In genomic region chr12:68641138-68641537, GRCh38 we compare ENCODE assay signal across 8 cellular contexts. TPM values are rescaled to one million over a fixed set of nuclear protein-coding genes. Genes with fewer than 3 reads are reported as not detected.
DNase-seq lines count a peak whose midpoint lies in the region; ATAC-seq and FAIRE-seq lines count a peak whose summit lies in the region.

No MANE protein-coding gene starts in this region.

- no peak overlapping the region for H2AFZ ChIP-seq in GM23248

- peaks cover 29% of the 10 kb centered on the region; the same call in 1 of the 2 replicates for H3F3A ChIP-seq in GM23248 (ENCODE audit: insufficient read depth)

- H3K27me3 ChIP-seq in GM23248 (replicated peaks; ENCODE audit: insufficient read depth) = no peaks in the 10 kb centered on the region

- no peaks in the 10 kb centered on the region for H3K9me3 ChIP-seq in GM23248 (ENCODE audit: low read depth)

- no peaks in the 10 kb centered on the region for H3K9me3 Mint-ChIP-seq in activated CD4-positive, alpha-beta memory T cell treated with anti-CD3 and anti-CD28 coated beads for 36 hours

- in situ Hi-C loops in GM23248 (cut with MboI) = no loop called here

- H3K36me3 ChIP-seq in GM23248 (ENCODE audit: low read depth) = no peaks in the 10 kb centered on the region

- H3K27ac ChIP-seq in GM23248 = no peak overlapping the region

- CTCF ChIA-PET in activated CD4-positive, alpha-beta memory T cell treated with anti-CD3 and anti-CD28 coated beads for 36 hours (lab: Charles Lee) = interaction anchor here (1.6 kb wide), 1 partner anchor 28 kb away, joined by 5 read pairs; no protein-coding TSS in a partner anchor

- peak overlapping the region; percentile 32 for H3K4me3 Mint-ChIP-seq in activated CD4-positive, alpha-beta memory T cell treated with anti-CD3 and anti-CD28 coated beads for 36 hours

- no peak for FAIRE-seq in RCC 7860 (lab: Jason Lieb, UNC)

- H3K36me3 Mint-ChIP-seq in activated CD4-positive, alpha-beta memory T cell treated with anti-CD3 and anti-CD28 coated beads for 36 hours = peaks cover 25% of the 10 kb centered on the region

- H3K4me1 ChIP-seq in GM23248 (ENCODE audit: insufficient read depth) = peaks cover 25% of the 10 kb centered on the region

- H3K4me2 ChIP-seq in GM23248 (ENCODE audit: unreplicated experiment) = no peak overlapping the region

- DNase-seq in activated CD4-positive, alpha-beta memory T cell treated with anti-CD3 and anti-CD28 coated beads for 36 hours = peak; percentile 68
- peak; percentile 19 to 29 for DNase-seq in stimulated activated CD4-positive, alpha-beta T cell treated with anti-CD3 and anti-CD28 coated beads, Interleukin-12 subunit alpha, Interleukin-12 subunit beta, amount 100 ng/mL, for 24 hours (ENCODE audit: low read depth in 2 of 2)
- no peak for DNase-seq in retina
- no peak for DNase-seq in GM23248
- DNase-seq in RCC 7860 (ENCODE audit: low spot score) = no peak
- DNase-seq in DMS53 treated with DMSO at 0.1 percent for 48 hours (lab: John Stamatoyannopoulos, UW; ENCODE audit: unreplicated experiment) = no peak

- H3K4me1 Mint-ChIP-seq in activated CD4-positive, alpha-beta memory T cell treated with anti-CD3 and anti-CD28 coated beads for 36 hours (ENCODE audit: low read depth) = peaks cover 76% of the 10 kb centered on the region

- POLR2A ChIA-PET in activated CD4-positive, alpha-beta memory T cell treated with anti-CD3 and anti-CD28 coated beads for 36 hours (lab: Charles Lee) = interaction anchor here (0.7 to 1.1 kb wide), 3 partner anchors 24 to 105 kb away, joined by 3 to 6 read pairs (median 3); partner anchors contain the start of gene SLC35E3

- peak overlapping the region; percentile 8 for H3K27ac Mint-ChIP-seq in activated CD4-positive, alpha-beta memory T cell treated with anti-CD3 and anti-CD28 coated beads for 36 hours

- WGBS in GM23248 (ENCODE audit: low coverage in 1 of 2, low lambda C conversion rate in 2 of 2, missing lambda C conversion rate in 2 of 2), 2 experiments = 75 to 78% methylated on average over 5 of the region's 5 CpGs

- H3K79me2 ChIP-seq in GM23248 (ENCODE audit: insufficient read depth) = peaks cover 100% of the 10 kb centered on the region

- intact Hi-C loops in activated CD4-positive, alpha-beta memory T cell treated with anti-CD3 and anti-CD28 coated beads for 36 hours (cut with micrococcal nuclease) = loop anchor here (1.0 to 5.0 kb wide), 3 partner anchors 29 to 284 kb away; partner anchors contain the start of gene NUP107

- ATAC-seq in GM19035 (IDR thresholded peaks at IDR 0.05; ENCODE audit: unreplicated experiment) (peak; percentile 85), HG02938 (IDR thresholded peaks at IDR 0.05; ENCODE audit: unreplicated experiment) (peak; percentile 88)

- no peak overlapping the region for H3K9ac ChIP-seq in GM23248

- no peaks in the 10 kb centered on the region for H3K27me3 Mint-ChIP-seq in activated CD4-positive, alpha-beta memory T cell treated with anti-CD3 and anti-CD28 coated beads for 36 hours

- H3K4me3 ChIP-seq in GM23248 = no peak overlapping the region

- H3K9me2 ChIP-seq in GM23248 (ENCODE audit: insufficient read depth) = no peaks in the 10 kb centered on the region

- peaks cover 14% of the 10 kb centered on the region; the same call in 1 of the 2 replicates for H4K20me1 ChIP-seq in GM23248 (ENCODE audit: insufficient read depth)

RNA-seq across cellular contexts. Expression of gene RAP1B, which starts 30.4 kb away (rescaled TPM):
- 100 to 1,000 TPM; 211 to 213 TPM for total RNA-seq in activated CD4-positive, alpha-beta memory T cell treated with anti-CD3 and anti-CD28 coated beads for 36 hours
- 275 and 290 TPM in 2 replicates for total RNA-seq in GM23248 (2014; rRNA removed; shearing (Covaris generic))
- 353 and 363 TPM in 2 replicates for polyA plus RNA-seq in GM23248 (2016; fragmentation: Nextera tagmentation; extraction: Ambion mirVana)

RNA-seq across cellular contexts. Expression of gene NUP107, which starts 45.6 kb away (rescaled TPM):
- 100 to 1,000 TPM; 128 TPM for total RNA-seq in activated CD4-positive, alpha-beta memory T cell treated with anti-CD3 and anti-CD28 coated beads for 36 hours
- total RNA-seq in GM23248 (2014; rRNA removed; shearing (Covaris generic)) = 29.4 and 41.2 TPM in 2 replicates
- polyA plus RNA-seq in GM23248 (2016; fragmentation: Nextera tagmentation; extraction: Ambion mirVana) = 35.6 and 40.1 TPM in 2 replicates

Comparison
In these comparisons a context has a peak if more than half of its experiments do, and no peak if none do; other contexts are left out.
1. DNase-seq: peak in activated CD4-positive, alpha-beta memory T cell treated with anti-CD3 and anti-CD28 coated beads for 36 hours (single experiment) and stimulated activated CD4-positive, alpha-beta T cell treated with anti-CD3 and anti-CD28 coated beads, Interleukin-12 subunit alpha, Interleukin-12 subunit beta, amount 100 ng/mL, for 24 hours (2 of 2); none in retina (single experiment), GM23248 (single experiment), RCC 7860 (single experiment) and DMS53 treated with DMSO at 0.1 percent for 48 hours (single experiment).